ENCODE assay signal across 1 cellular context in the genomic region with DNA sequence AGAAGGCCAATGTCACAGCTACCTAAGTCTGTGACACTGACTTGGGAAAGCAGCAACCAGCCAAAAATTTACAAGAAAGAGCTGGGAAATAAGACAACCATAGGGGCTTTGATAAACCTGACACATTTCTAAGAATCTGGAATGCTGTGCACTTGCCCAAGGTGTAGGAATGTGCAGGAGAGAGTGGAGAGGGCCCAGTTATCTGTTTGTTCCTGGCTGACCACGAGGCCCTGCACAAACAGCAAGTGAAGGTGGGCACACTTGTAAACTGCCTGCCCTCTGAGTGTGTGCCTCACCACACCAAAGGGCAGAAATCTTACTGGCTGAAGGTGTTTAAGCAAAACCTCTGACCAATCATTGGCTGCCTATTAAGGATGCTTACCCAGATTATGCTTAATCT.
TF ChIP-seq lines count a peak whose summit lies in the region.

No MANE protein-coding gene starts in this region.

TF ChIP-seq in HepG2, 621 proteins besides CTCF, POLR2A, EP300 and RAD21 (continued from another document):
- TF ChIP-seq, protein P1, sequence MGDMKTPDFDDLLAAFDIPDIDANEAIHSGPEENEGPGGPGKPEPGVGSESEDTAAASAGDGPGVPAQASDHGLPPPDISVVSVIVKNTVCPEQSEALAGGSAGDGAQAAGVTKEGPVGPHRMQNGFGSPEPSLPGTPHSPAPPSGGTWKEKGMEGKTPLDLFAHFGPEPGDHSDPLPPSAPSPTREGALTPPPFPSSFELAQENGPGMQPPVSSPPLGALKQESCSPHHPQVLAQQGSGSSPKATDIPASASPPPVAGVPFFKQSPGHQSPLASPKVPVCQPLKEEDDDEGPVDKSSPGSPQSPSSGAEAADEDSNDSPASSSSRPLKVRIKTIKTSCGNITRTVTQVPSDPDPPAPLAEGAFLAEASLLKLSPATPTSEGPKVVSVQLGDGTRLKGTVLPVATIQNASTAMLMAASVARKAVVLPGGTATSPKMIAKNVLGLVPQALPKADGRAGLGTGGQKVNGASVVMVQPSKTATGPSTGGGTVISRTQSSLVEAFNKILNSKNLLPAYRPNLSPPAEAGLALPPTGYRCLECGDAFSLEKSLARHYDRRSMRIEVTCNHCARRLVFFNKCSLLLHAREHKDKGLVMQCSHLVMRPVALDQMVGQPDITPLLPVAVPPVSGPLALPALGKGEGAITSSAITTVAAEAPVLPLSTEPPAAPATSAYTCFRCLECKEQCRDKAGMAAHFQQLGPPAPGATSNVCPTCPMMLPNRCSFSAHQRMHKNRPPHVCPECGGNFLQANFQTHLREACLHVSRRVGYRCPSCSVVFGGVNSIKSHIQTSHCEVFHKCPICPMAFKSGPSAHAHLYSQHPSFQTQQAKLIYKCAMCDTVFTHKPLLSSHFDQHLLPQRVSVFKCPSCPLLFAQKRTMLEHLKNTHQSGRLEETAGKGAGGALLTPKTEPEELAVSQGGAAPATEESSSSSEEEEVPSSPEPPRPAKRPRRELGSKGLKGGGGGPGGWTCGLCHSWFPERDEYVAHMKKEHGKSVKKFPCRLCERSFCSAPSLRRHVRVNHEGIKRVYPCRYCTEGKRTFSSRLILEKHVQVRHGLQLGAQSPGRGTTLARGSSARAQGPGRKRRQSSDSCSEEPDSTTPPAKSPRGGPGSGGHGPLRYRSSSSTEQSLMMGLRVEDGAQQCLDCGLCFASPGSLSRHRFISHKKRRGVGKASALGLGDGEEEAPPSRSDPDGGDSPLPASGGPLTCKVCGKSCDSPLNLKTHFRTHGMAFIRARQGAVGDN (CRISPR knock-in tag; IDR thresholded peaks at IDR 0.05): peak; percentile 33; the same call in 1 of the 2 replicates
- TF ChIP-seq SUZ12 (IDR thresholded peaks at IDR 0.05; ENCODE audit: low read depth, low read length) (no peak), GATAD2A (CRISPR knock-in tag; IDR thresholded peaks at IDR 0.05) (peak; percentile 46; the same call in 1 of the 2 replicates), ZNF564 (CRISPR knock-in tag; IDR thresholded peaks at IDR 0.05) (no peak), RARA (CRISPR knock-in tag; IDR thresholded peaks at IDR 0.05) (peak; percentile 44), ZEB1 (IDR thresholded peaks at IDR 0.05; ENCODE audit: insufficient replicate concordance, low read depth) (no peak), NFATC3 (CRISPR knock-in tag; IDR thresholded peaks at IDR 0.05) (no peak), FOXA1 (IDR thresholded peaks at IDR 0.05) (no peak), FOXA1 (CRISPR knock-in tag; IDR thresholded peaks at IDR 0.05) (peak; percentile 51), RXRB (CRISPR knock-in tag; IDR thresholded peaks at IDR 0.05; ENCODE audit: borderline replicate concordance) (peak; percentile 32; the same call in 1 of the 2 replicates), SALL1 (CRISPR knock-in tag; IDR thresholded peaks at IDR 0.05) (peak; percentile 57; the same call in 1 of the 2 replicates)
- TF ChIP-seq, protein P2, sequence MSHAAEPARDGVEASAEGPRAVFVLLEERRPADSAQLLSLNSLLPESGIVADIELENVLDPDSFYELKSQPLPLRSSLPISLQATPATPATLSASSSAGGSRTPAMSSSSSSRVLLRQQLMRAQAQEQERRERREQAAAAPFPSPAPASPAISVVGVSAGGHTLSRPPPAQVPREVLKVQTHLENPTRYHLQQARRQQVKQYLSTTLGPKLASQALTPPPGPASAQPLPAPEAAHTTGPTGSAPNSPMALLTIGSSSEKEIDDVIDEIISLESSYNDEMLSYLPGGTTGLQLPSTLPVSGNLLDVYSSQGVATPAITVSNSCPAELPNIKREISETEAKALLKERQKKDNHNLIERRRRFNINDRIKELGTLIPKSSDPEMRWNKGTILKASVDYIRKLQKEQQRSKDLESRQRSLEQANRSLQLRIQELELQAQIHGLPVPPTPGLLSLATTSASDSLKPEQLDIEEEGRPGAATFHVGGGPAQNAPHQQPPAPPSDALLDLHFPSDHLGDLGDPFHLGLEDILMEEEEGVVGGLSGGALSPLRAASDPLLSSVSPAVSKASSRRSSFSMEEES (CRISPR knock-in tag; IDR thresholded peaks at IDR 0.05): 0 out of 2 replicates have a peak, but pooled peaks have one; percentile 41
- TF ChIP-seq, protein P3, sequence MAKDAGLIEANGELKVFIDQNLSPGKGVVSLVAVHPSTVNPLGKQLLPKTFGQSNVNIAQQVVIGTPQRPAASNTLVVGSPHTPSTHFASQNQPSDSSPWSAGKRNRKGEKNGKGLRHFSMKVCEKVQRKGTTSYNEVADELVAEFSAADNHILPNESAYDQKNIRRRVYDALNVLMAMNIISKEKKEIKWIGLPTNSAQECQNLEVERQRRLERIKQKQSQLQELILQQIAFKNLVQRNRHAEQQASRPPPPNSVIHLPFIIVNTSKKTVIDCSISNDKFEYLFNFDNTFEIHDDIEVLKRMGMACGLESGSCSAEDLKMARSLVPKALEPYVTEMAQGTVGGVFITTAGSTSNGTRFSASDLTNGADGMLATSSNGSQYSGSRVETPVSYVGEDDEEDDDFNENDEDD (CRISPR knock-in tag; IDR thresholded peaks at IDR 0.05; ENCODE audit: borderline replicate concordance): peak; percentile 28; the same call in 1 of the 2 replicates
